8 cellular contexts compared by ENCODE assay signal in genomic region chr10:6473901-6474370, GRCh38.
A peak's percentile ranks its signal among the peaks of the same experiment; 100 is the strongest.
DNase-seq lines count a peak whose midpoint lies in the region; ATAC-seq and TF ChIP-seq lines count a peak whose summit lies in the region.

No MANE protein-coding gene starts in this region.

- H3K27ac Mint-ChIP-seq in activated naive CD4-positive, alpha-beta T cell treated with anti-CD3 and anti-CD28 coated beads, Interleukin-2, amount 50 U/mL, for 24 hours, result peak overlapping the region; percentile 99
- peak overlapping the region; percentile 70 for H3K27ac Mint-ChIP-seq in nephron progenitor cell

- no peak for TF ChIP-seq CTCF in nephron progenitor cell (IDR thresholded peaks at IDR 0.05)

- peak overlapping the region; percentile 51 for H3K4me3 ChIP-seq in Jurkat, Clone E6-1 (ENCODE audit: low read length)

- peak; percentile 67 to 74 for DNase-seq in AML-193 (lab: John Stamatoyannopoulos, UW)
- peak; percentile 89 for DNase-seq in Jurkat, Clone E6-1 (ENCODE audit: low read depth, low spot score)
- DNase-seq in nephron progenitor cell, result no peak
- no peak for DNase-seq in left lobe of liver (ENCODE audit: low spot score)
- DNase-seq in NCI-H146 treated with DMSO at 0.1 percent for 48 hours (lab: John Stamatoyannopoulos, UW; ENCODE audit: unreplicated experiment), result no peak
- no peak for DNase-seq in substantia nigra (lab: John Stamatoyannopoulos, UW)

- ATAC-seq in GM19351 (IDR thresholded peaks at IDR 0.05; ENCODE audit: unreplicated experiment) (peak; percentile 85), left lobe of liver (no peak)

- no peak overlapping the region for H3K27ac ChIP-seq in substantia nigra (ENCODE audit: low read depth, low read length, poor library complexity, severe bottlenecking)

- H3K36me3 Mint-ChIP-seq in activated naive CD4-positive, alpha-beta T cell treated with anti-CD3 and anti-CD28 coated beads, Interleukin-2, amount 50 U/mL, for 24 hours, result peaks cover 38% of the 10 kb centered on the region
- peaks cover 47% of the 10 kb centered on the region for H3K36me3 Mint-ChIP-seq in nephron progenitor cell (ENCODE audit: low read depth)

- no peaks in the 10 kb centered on the region for H3K9me3 Mint-ChIP-seq in activated naive CD4-positive, alpha-beta T cell treated with anti-CD3 and anti-CD28 coated beads, Interleukin-2, amount 50 U/mL, for 24 hours
- peaks cover 21% of the 10 kb centered on the region for H3K9me3 Mint-ChIP-seq in nephron progenitor cell

- peak overlapping the region; percentile 92 for H3K4me3 Mint-ChIP-seq in activated naive CD4-positive, alpha-beta T cell treated with anti-CD3 and anti-CD28 coated beads, Interleukin-2, amount 50 U/mL, for 24 hours
- H3K4me3 Mint-ChIP-seq in nephron progenitor cell, result no peak overlapping the region

- H3K27me3 Mint-ChIP-seq in activated naive CD4-positive, alpha-beta T cell treated with anti-CD3 and anti-CD28 coated beads, Interleukin-2, amount 50 U/mL, for 24 hours, result no peaks in the 10 kb centered on the region
- H3K27me3 Mint-ChIP-seq in nephron progenitor cell (ENCODE audit: low read depth, poor library complexity), result no peaks in the 10 kb centered on the region

- peaks cover 71% of the 10 kb centered on the region for H3K4me1 Mint-ChIP-seq in activated naive CD4-positive, alpha-beta T cell treated with anti-CD3 and anti-CD28 coated beads, Interleukin-2, amount 50 U/mL, for 24 hours
- peaks cover 34% of the 10 kb centered on the region for H3K4me1 Mint-ChIP-seq in nephron progenitor cell

Comparison
In these comparisons a context has a peak if more than half of its experiments do, and no peak if none do; other contexts are left out.
1. DNase-seq: peak in AML-193 (2 of 2) and Jurkat, Clone E6-1 (single experiment); none in nephron progenitor cell (single experiment), left lobe of liver (single experiment), NCI-H146 treated with DMSO at 0.1 percent for 48 hours (single experiment) and substantia nigra (0 of 49).